16 cellular contexts compared by ENCODE assay signal in genomic region chr14:77270361-77271112, GRCh38. TPM values are rescaled to one million over a fixed set of nuclear protein-coding genes. Genes with fewer than 3 reads are reported as not detected.
DNase-seq lines count a peak whose midpoint lies in the region; ATAC-seq and FAIRE-seq lines count a peak whose summit lies in the region.
"Had no signal": no experiment of that assay in that cellular context is flagged by ENCODE, and none has a peak within 500 bp of the region (broad histone marks: within the 10 kb centered on the region; RNA-seq: fewer than 3 reads in every experiment).

No MANE protein-coding gene starts in this region.

- no peak overlapping the region for H2BK120ac ChIP-seq in trophoblast cell (ENCODE audit: insufficient read depth, low read length, poor library complexity)

- H2AK5ac ChIP-seq in trophoblast cell (ENCODE audit: low read length) = no peak overlapping the region

- peaks cover 27 to 33% of the 10 kb centered on the region in 2 donors for H3K27me3 Mint-ChIP-seq in CD4-positive, alpha-beta memory T cell

- ATAC-seq in GM21390 (IDR thresholded peaks at IDR 0.05; ENCODE audit: unreplicated experiment) = no peak

- no peaks in the 10 kb centered on the region for H3K36me3 Mint-ChIP-seq in CD4-positive, alpha-beta memory T cell

- H4K8ac ChIP-seq in trophoblast cell (ENCODE audit: low read depth, low read length) = no peak overlapping the region

- H3K27ac Mint-ChIP-seq in CD4-positive, alpha-beta memory T cell = no peak overlapping the region
- H3K27ac Mint-ChIP-seq: HFFc6 had no signal

- H3K9me3 Mint-ChIP-seq in CD4-positive, alpha-beta memory T cell = peaks cover 0 to 7% (median under 1%) of the 10 kb centered on the region in 8 donors
- H3K9me3 Mint-ChIP-seq: neural crest cell had no signal

- H3K4ac ChIP-seq in trophoblast cell (ENCODE audit: low read depth, low read length) = no peak overlapping the region

- H3K36me3 ChIP-seq in trophoblast cell (ENCODE audit: control insufficient read depth in 1 of 2, insufficient read depth in 2 of 2, low read length in 2 of 2) = no peaks in the 10 kb centered on the region
- no peaks in the 10 kb centered on the region for H3K36me3 ChIP-seq in CD4-positive, alpha-beta memory T cell (ENCODE audit: insufficient read depth, low read length)

- H3K27me3 ChIP-seq in trophoblast cell (ENCODE audit: insufficient read depth, low read length) = peaks cover 33% of the 10 kb centered on the region
- no peaks in the 10 kb centered on the region for H3K27me3 ChIP-seq in CD4-positive, alpha-beta memory T cell (ENCODE audit: insufficient read depth, low read length)

- no peak overlapping the region for H2AFZ ChIP-seq in trophoblast cell (ENCODE audit: insufficient read depth, low read length, poor library complexity)

- no peak overlapping the region for H4K91ac ChIP-seq in trophoblast cell (ENCODE audit: low read depth, low read length)

- DNase-seq in DMS79 treated with DMSO at 0.1 percent for 48 hours (lab: John Stamatoyannopoulos, UW) (peak; percentile 43), DMS79 (lab: John Stamatoyannopoulos, UW) (no peak), NCI-H526 treated with DMSO at 0.1 percent for 48 hours (lab: John Stamatoyannopoulos, UW) (peak; percentile 2), trophoblast cell (no peak), HTR-8/SVneo (ENCODE audit: insufficient read length, low spot score) (no peak)
- DNase-seq in CD4-positive, alpha-beta memory T cell = no peak
- DNase-seq: activated CD4-positive, alpha-beta T cell treated with anti-CD3 and anti-CD28 coated beads, Interleukin-2, amount 50 U/mL, for 1 hour; HFFc6; NCI-H345; small intestine had no signal

- no peaks in the 10 kb centered on the region for H3K79me1 ChIP-seq in trophoblast cell (ENCODE audit: low read length)

- no peak for FAIRE-seq in HTR-8/SVneo (lab: Jason Lieb, UNC)
- FAIRE-seq: small intestine had no signal

- no peak overlapping the region for H3K14ac ChIP-seq in trophoblast cell (ENCODE audit: low read length)

- peaks cover 0 to 8% (median 4%) of the 10 kb centered on the region in 4 donors for H3K4me1 Mint-ChIP-seq in CD4-positive, alpha-beta memory T cell

- H3K18ac ChIP-seq in trophoblast cell (ENCODE audit: low read length) = no peak overlapping the region

- peak overlapping the region; percentile 51 for H3K4me2 ChIP-seq in trophoblast cell (ENCODE audit: low read length)

- peak overlapping the region; percentile 33 for H3K4me3 ChIP-seq in iPS-11a (ENCODE audit: low read depth, low read length)
- peak overlapping the region; percentile 30 for H3K4me3 ChIP-seq in trophoblast cell (ENCODE audit: low read depth, low read length)
- H3K4me3 ChIP-seq in CD4-positive, alpha-beta memory T cell (ENCODE audit: low read length in 2 of 2) = no peak overlapping the region

- no peaks in the 10 kb centered on the region for H3K79me2 ChIP-seq in trophoblast cell (ENCODE audit: control insufficient read depth, insufficient read depth, low read length, poor library complexity)

- peaks cover 4% of the 10 kb centered on the region for H3K9me3 ChIP-seq in trophoblast cell (ENCODE audit: insufficient read depth, low read depth, low read length)
- H3K9me3 ChIP-seq in CD4-positive, alpha-beta memory T cell (ENCODE audit: control insufficient read depth in 1 of 2, low read length in 2 of 2) = no peaks in the 10 kb centered on the region

- no CpG with 5 or more reads among the region's 84 CpGs for WGBS in trophoblast cell (ENCODE audit: extremely low coverage, insufficient coverage, insufficient read length)

- H4K12ac ChIP-seq in trophoblast cell (ENCODE audit: low read depth, low read length) = no peak overlapping the region

- H3K4me3 Mint-ChIP-seq in CD4-positive, alpha-beta memory T cell = no peak overlapping the region
- H3K4me3 Mint-ChIP-seq: HFFc6 had no signal

- CTCF ChIA-PET in CD4-positive, alpha-beta memory T cell (lab: Charles Lee; ENCODE audit: partially characterized antibody) = no interaction called here

- no peak overlapping the region for H3K23ac ChIP-seq in trophoblast cell (ENCODE audit: low read length)

- POLR2A ChIA-PET in CD4-positive, alpha-beta memory T cell (lab: Charles Lee; ENCODE audit: partially characterized antibody) = no interaction called here

- intact Hi-C loops in CD4-positive, alpha-beta memory T cell (cut with micrococcal nuclease) = no loop called here

- peaks cover 3 to 5% of the 10 kb centered on the region in 2 experiments for H3K4me1 ChIP-seq in trophoblast cell (ENCODE audit: control insufficient read depth in 1 of 2, insufficient read depth in 2 of 2, low read length in 2 of 2)
- no peaks in the 10 kb centered on the region for H3K4me1 ChIP-seq in CD4-positive, alpha-beta memory T cell (ENCODE audit: insufficient read depth, low read length)

- H2BK5ac ChIP-seq in trophoblast cell (ENCODE audit: low read depth, low read length, poor library complexity) = no peak overlapping the region

- H3K27ac ChIP-seq in trophoblast cell (ENCODE audit: low read depth, low read length) = no peak overlapping the region
- H3K27ac ChIP-seq in CD4-positive, alpha-beta memory T cell (ENCODE audit: low read depth, low read length) = no peak overlapping the region

- no peak overlapping the region for H2BK12ac ChIP-seq in trophoblast cell (ENCODE audit: low read length)

- no peak overlapping the region for H3K9ac ChIP-seq in trophoblast cell (ENCODE audit: low read length)

RNA-seq across cellular contexts. Expression of gene NGB, which starts 0.5 kb away (rescaled TPM):
- polyA plus RNA-seq in trophoblast cell (2013) = not detected in 2 replicates
- not detected for total RNA-seq in CD4-positive, alpha-beta memory T cell
- polyA plus RNA-seq in CD4-positive, alpha-beta memory T cell = not detected
- total RNA-seq: A172; dermis microvascular lymphatic vessel endothelial cell; HFFc6; neural crest cell; T-helper 1 cell treated with Interleukin-12 subunit alpha and Interleukin-12 subunit beta and Interleukin-4 antibody, amounts not matched to agents 30 ng/mL and 1 ng/mL, for 36 hours had no signal

RNA-seq across cellular contexts. Expression of gene POMT2, which starts 50.1 kb away (rescaled TPM):
- 14.1 and 14.9 TPM in 2 replicates for polyA plus RNA-seq in trophoblast cell (2013)
- total RNA-seq in CD4-positive, alpha-beta memory T cell = 10 to 100 TPM; 13.2 to 15.2 TPM
- 1 to 10 TPM in 1 of 2 donors, under 1 TPM in 1; 0.86 to 1.1 TPM for polyA plus RNA-seq in CD4-positive, alpha-beta memory T cell

RNA-seq across cellular contexts. Expression of gene GSTZ1, which starts 50.3 kb away (rescaled TPM):
- polyA plus RNA-seq in trophoblast cell (2013) = 12.9 and 13.5 TPM in 2 replicates
- 10 to 100 TPM; 10.5 to 11.8 TPM for total RNA-seq in CD4-positive, alpha-beta memory T cell
- 1 to 10 TPM; 5.2 to 6.4 TPM for polyA plus RNA-seq in CD4-positive, alpha-beta memory T cell

Comparison
In these comparisons a context has a peak if more than half of its experiments do, and no peak if none do; other contexts are left out.
1. DNase-seq: peak in DMS79 treated with DMSO at 0.1 percent for 48 hours (single experiment) and NCI-H526 treated with DMSO at 0.1 percent for 48 hours (single experiment); none in DMS79 (single experiment), trophoblast cell (0 of 2), HTR-8/SVneo (single experiment) and CD4-positive, alpha-beta memory T cell (0 of 5).
2. H3K4me3 ChIP-seq: peak in iPS-11a (single experiment) and trophoblast cell (single experiment); none in CD4-positive, alpha-beta memory T cell (0 of 2).